Comparison of ENCODE assay signal across 10 cellular contexts in genomic region chr1:42955311-42956063, GRCh38. TPM values are rescaled to one million over a fixed set of nuclear protein-coding genes. Genes with fewer than 3 reads are reported as not detected.
DNase-seq lines count a peak whose midpoint lies in the region; TF ChIP-seq lines count a peak whose summit lies in the region.
"Had no signal": no experiment of that assay in that cellular context is flagged by ENCODE, and none has a peak within 500 bp of the region (broad histone marks: within the 10 kb centered on the region; RNA-seq: fewer than 3 reads in every experiment).

No MANE protein-coding gene starts in this region.

- TF ChIP-seq POLR2A in thyroid gland (IDR thresholded peaks at IDR 0.05) (no peak), uterus (IDR thresholded peaks at IDR 0.05) (no peak)

- H3K27me3 ChIP-seq in WERI-Rb-1 (ENCODE audit: insufficient read depth, low read depth, severe bottlenecking) (no peaks in the 10 kb centered on the region), iPS-18a (ENCODE audit: control insufficient read depth, insufficient read depth, low read length) (no peaks in the 10 kb centered on the region), thyroid gland (no peaks in the 10 kb centered on the region), uterus (no peaks in the 10 kb centered on the region)

- H3K36me3 ChIP-seq in WERI-Rb-1 (peaks cover 53% of the 10 kb centered on the region), iPS-18a (ENCODE audit: control insufficient read depth, low read depth, low read length) (peaks cover 46% of the 10 kb centered on the region), thyroid gland (no peaks in the 10 kb centered on the region), uterus (no peaks in the 10 kb centered on the region)

- H3K27me3 Mint-ChIP-seq in activated naive CD4-positive, alpha-beta T cell treated with anti-CD3 and anti-CD28 coated beads, Interleukin-2, amount 10 ng/mL, durations not matched to agents 7 days and 5 days: peaks cover 13% of the 10 kb centered on the region

- H3K4me1 Mint-ChIP-seq in activated naive CD4-positive, alpha-beta T cell treated with anti-CD3 and anti-CD28 coated beads, Interleukin-2, amount 10 ng/mL, durations not matched to agents 7 days and 5 days: peaks cover 71% of the 10 kb centered on the region

- peaks cover 27% of the 10 kb centered on the region for H3K4me1 ChIP-seq in iPS-18a (ENCODE audit: control insufficient read depth, low read depth, low read length)
- peaks cover 28 to 30% of the 10 kb centered on the region in 2 donors for H3K4me1 ChIP-seq in thyroid gland
- no peaks in the 10 kb centered on the region for H3K4me1 ChIP-seq in uterus

- H3K27ac ChIP-seq in WERI-Rb-1 (peak overlapping the region; percentile 78), iPS-18a (ENCODE audit: low read length) (no peak overlapping the region), thyroid gland (peak overlapping the region in 2 of 3 donors; percentile 39 to 46), uterus (no peak overlapping the region)

- 76 to 78% methylated on average over 16 of the region's 16 CpGs for WGBS in thyroid gland, 2 donors

- intact Hi-C loops in thyroid gland (cut with DNase I): no loop called here
- intact Hi-C loops in uterus (cut with DNase I; ENCODE audit: low total_unique reads): no loop called here

- no peak overlapping the region for H3K9ac ChIP-seq in iPS-18a (ENCODE audit: low read length)

- H3K27ac Mint-ChIP-seq in activated naive CD4-positive, alpha-beta T cell treated with anti-CD3 and anti-CD28 coated beads, Interleukin-2, amount 10 ng/mL, durations not matched to agents 7 days and 5 days: peak overlapping the region; percentile 82

- DNase-seq in activated naive CD4-positive, alpha-beta T cell treated with anti-CD3 and anti-CD28 coated beads, Interleukin-2, amount 10 ng/mL, durations not matched to agents 7 days and 5 days: no peak
- DNase-seq in activated naive CD4-positive, alpha-beta T cell treated with anti-CD3 and anti-CD28 coated beads, Interleukin-2, amount 50 U/mL, for 16 hours: no peak
- DNase-seq in WERI-Rb-1 (peak; percentile 62), thyroid gland (peak in 1 of 2 donors; percentile 55), NCI-H345 treated with DMSO at 0.1 percent for 48 hours (lab: John Stamatoyannopoulos, UW; ENCODE audit: unreplicated experiment) (no peak), uterus (no peak), putamen (ENCODE audit: low spot score) (no peak)
- DNase-seq: hippocampal formation, NCI-H2107 had no signal

- H3K9me3 ChIP-seq in WERI-Rb-1 (ENCODE audit: severe bottlenecking): no peaks in the 10 kb centered on the region
- no peaks in the 10 kb centered on the region for H3K9me3 ChIP-seq in iPS-18a (ENCODE audit: control insufficient read depth, low read depth, low read length)
- no peaks in the 10 kb centered on the region for H3K9me3 ChIP-seq in thyroid gland
- no peaks in the 10 kb centered on the region for H3K9me3 ChIP-seq in uterus

- peaks cover 51% of the 10 kb centered on the region for H3K36me3 Mint-ChIP-seq in activated naive CD4-positive, alpha-beta T cell treated with anti-CD3 and anti-CD28 coated beads, Interleukin-2, amount 10 ng/mL, durations not matched to agents 7 days and 5 days

- peak overlapping the region; percentile 66 for H3K4me3 Mint-ChIP-seq in activated naive CD4-positive, alpha-beta T cell treated with anti-CD3 and anti-CD28 coated beads, Interleukin-2, amount 10 ng/mL, durations not matched to agents 7 days and 5 days

- CTCF ChIA-PET in activated naive CD4-positive, alpha-beta T cell treated with anti-CD3 and anti-CD28 coated beads, Interleukin-2, amount 10 ng/mL, durations not matched to agents 7 days and 5 days (lab: Charles Lee): interaction anchor here (0.8 to 3.3 kb wide), 4 partner anchors 9 to 118 kb away, joined by 4 to 12 read pairs (median 5); no protein-coding TSS in a partner anchor

- TF ChIP-seq CTCF in WERI-Rb-1 (IDR thresholded peaks at IDR 0.05; ENCODE audit: low read depth, low read length) (no peak), thyroid gland (IDR thresholded peaks at IDR 0.05) (no peak), uterus (IDR thresholded peaks at IDR 0.05) (no peak)

- H3K4me3 ChIP-seq in WERI-Rb-1 (ENCODE audit: low read depth, low read length): peak overlapping the region; percentile 19; the same call in 1 of the 2 replicates
- H3K4me3 ChIP-seq in iPS-18a (ENCODE audit: low read length): peak overlapping the region; percentile 12
- H3K4me3 ChIP-seq in thyroid gland (replicated peaks in 1 of 3): no peak overlapping the region
- H3K4me3 ChIP-seq in uterus: no peak overlapping the region

- H3K9me3 Mint-ChIP-seq in activated naive CD4-positive, alpha-beta T cell treated with anti-CD3 and anti-CD28 coated beads, Interleukin-2, amount 10 ng/mL, durations not matched to agents 7 days and 5 days: no peaks in the 10 kb centered on the region

RNA-seq across cellular contexts. Expression of gene SLC2A1, which starts 3.2 kb away (rescaled TPM):
- total RNA-seq in thyroid gland (100 to 1,000 TPM in 2 of 4 donors, 10 to 100 TPM in 2; 15.0 to 208 (median 91.4) TPM), uterus (10 to 100 TPM in 3 of 4 donors, 1 to 10 TPM in 1; 4.6 to 76.2 (median 28.2) TPM)

Comparison
In these comparisons a context has a peak if more than half of its experiments do, and no peak if none do; other contexts are left out.
1. H3K27ac ChIP-seq: peak in WERI-Rb-1 (single experiment) and thyroid gland (2 of 3); none in iPS-18a (single experiment) and uterus (0 of 2).
2. H3K4me3 ChIP-seq: peak in WERI-Rb-1 (single experiment) and iPS-18a (single experiment); none in thyroid gland (0 of 3) and uterus (0 of 2).